Comparison of ENCODE assay signal across 8 cellular contexts in the genomic region with DNA sequence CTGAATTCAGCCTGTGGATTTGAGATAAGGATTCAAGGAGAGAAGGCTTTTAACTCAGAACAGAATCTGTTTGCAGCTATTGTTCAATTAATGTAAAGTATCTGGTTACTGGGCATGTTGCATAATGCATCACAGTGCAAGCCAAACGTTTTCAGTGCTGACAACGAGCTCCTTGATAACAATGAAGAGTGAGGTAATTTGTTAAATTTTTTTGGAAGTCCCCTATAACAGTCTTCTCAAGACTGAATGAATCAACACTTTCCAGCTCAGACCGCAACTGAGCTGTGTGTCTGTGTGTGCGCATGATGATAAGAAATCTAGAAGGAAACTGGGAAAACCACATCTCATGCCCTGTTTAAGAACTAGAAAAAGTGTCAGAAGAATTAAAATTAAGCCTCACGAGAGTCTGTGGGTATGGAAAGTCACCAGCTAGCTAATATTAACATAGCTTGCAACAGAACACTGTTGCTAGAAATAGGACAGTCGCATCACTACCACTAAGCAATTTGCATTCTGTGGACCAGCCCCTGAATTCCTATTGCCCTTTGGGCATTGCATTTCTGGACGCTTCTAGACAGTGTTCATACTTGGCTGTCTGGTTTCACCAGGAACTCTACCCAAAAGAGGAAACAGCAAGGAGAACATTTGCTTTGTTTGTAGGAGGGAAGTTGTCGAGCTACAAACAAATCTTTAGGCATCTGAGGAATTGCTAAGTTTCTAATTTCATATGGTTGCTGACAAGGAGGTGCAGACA. TPM values are rescaled to one million over a fixed set of nuclear protein-coding genes. Genes with fewer than 3 reads are reported as not detected.
A peak's percentile ranks its signal among the peaks of the same experiment; 100 is the strongest.
DNase-seq lines count a peak whose midpoint lies in the region; ATAC-seq lines count a peak whose summit lies in the region.

No MANE protein-coding gene starts in this region.

- H3K4me3 ChIP-seq in right cardiac atrium (ENCODE audit: low read length): peak overlapping the region; percentile 60

- H3K9me3 ChIP-seq in right cardiac atrium (ENCODE audit: control insufficient read depth, low read length): no peaks in the 10 kb centered on the region

- H3K36me3 Mint-ChIP-seq in activated T-helper 1 cell treated with anti-CD3 and anti-CD28 coated beads, Interleukin-12 subunit alpha, Interleukin-12 subunit beta, Interleukin-2, Interleukin-4 antibody, amounts not matched to agents 30 ng/mL and 10 ng/mL and 1 ng/mL, durations not matched to agents 14 hours and 24 hours and 36 hours (ENCODE audit: low read depth): peaks cover 2% of the 10 kb centered on the region

- peaks cover 26% of the 10 kb centered on the region for H3K27me3 Mint-ChIP-seq in activated T-helper 1 cell treated with anti-CD3 and anti-CD28 coated beads, Interleukin-12 subunit alpha, Interleukin-12 subunit beta, Interleukin-2, Interleukin-4 antibody, amounts not matched to agents 30 ng/mL and 10 ng/mL and 1 ng/mL, durations not matched to agents 14 hours and 24 hours and 36 hours (ENCODE audit: insufficient read depth)

- H3K4me1 ChIP-seq in right cardiac atrium (ENCODE audit: control insufficient read depth, insufficient read depth, low read length): peaks cover 6% of the 10 kb centered on the region

- WGBS in right cardiac atrium: 8% methylated on average over 8 of the region's 8 CpGs

- peak overlapping the region; percentile 1 for H3K4me3 Mint-ChIP-seq in activated T-helper 1 cell treated with anti-CD3 and anti-CD28 coated beads, Interleukin-12 subunit alpha, Interleukin-12 subunit beta, Interleukin-2, Interleukin-4 antibody, amounts not matched to agents 30 ng/mL and 10 ng/mL and 1 ng/mL, durations not matched to agents 14 hours and 24 hours and 36 hours

- H3K27me3 ChIP-seq in right cardiac atrium (ENCODE audit: control insufficient read depth, insufficient read depth): no peaks in the 10 kb centered on the region

- peak overlapping the region; percentile 34 for H3K27ac ChIP-seq in right cardiac atrium (ENCODE audit: low read length)

- no peak for DNase-seq in Right ventricle myocardium inferior (ENCODE audit: missing footprints)
- DNase-seq in cardiac septum (ENCODE audit: low spot score): no peak
- DNase-seq in NCI-H526 treated with DMSO at 0.1 percent for 48 hours (lab: John Stamatoyannopoulos, UW): peak; percentile 27
- DNase-seq in activated T-helper 1 cell treated with anti-CD3 and anti-CD28 coated beads, Interleukin-12 subunit alpha, Interleukin-12 subunit beta, Interleukin-2, Interleukin-4 antibody, amounts not matched to agents 30 ng/mL and 10 ng/mL and 1 ng/mL, durations not matched to agents 14 hours and 24 hours and 36 hours (ENCODE audit: low spot score): peak; percentile 61
- DNase-seq in right cardiac atrium: peak; percentile 31 to 54 (median 37)
- DNase-seq in stimulated activated CD4-positive, alpha-beta T cell treated with anti-CD3 and anti-CD28 coated beads, TNF-alpha, amount 100 ng/mL, for 24 hours (ENCODE audit: low read depth in 3 of 3): peak; percentile 35 to 50 (median 42)
- DNase-seq in HT-29 (ENCODE audit: low spot score): no peak

- peak; percentile 88 for ATAC-seq in Right ventricle myocardium inferior
- peak; percentile 68 for ATAC-seq in HG03095 (IDR thresholded peaks at IDR 0.05; ENCODE audit: unreplicated experiment)
- ATAC-seq in right cardiac atrium: peak; percentile 86 to 91

- intact Hi-C loops in Right ventricle myocardium inferior (cut with DNase I): no loop called here
- intact Hi-C loops in cardiac septum (cut with DNase I): no loop called here
- intact Hi-C loops in activated T-helper 1 cell treated with anti-CD3 and anti-CD28 coated beads, Interleukin-12 subunit alpha, Interleukin-12 subunit beta, Interleukin-2, Interleukin-4 antibody, amounts not matched to agents 30 ng/mL and 10 ng/mL and 1 ng/mL, durations not matched to agents 14 hours and 24 hours and 36 hours (cut with micrococcal nuclease): loop anchor here (1.0 kb wide), 4 partner anchors 43 to 531 kb away; partner anchors contain the start of genes ASTE1, NEK11, NUDT16 and PIK3R4
- intact Hi-C loops in right cardiac atrium (cut with DNase I): no loop called here

- H3K27ac Mint-ChIP-seq in activated T-helper 1 cell treated with anti-CD3 and anti-CD28 coated beads, Interleukin-12 subunit alpha, Interleukin-12 subunit beta, Interleukin-2, Interleukin-4 antibody, amounts not matched to agents 30 ng/mL and 10 ng/mL and 1 ng/mL, durations not matched to agents 14 hours and 24 hours and 36 hours: peak overlapping the region; percentile 71

- H3K9me3 Mint-ChIP-seq in activated T-helper 1 cell treated with anti-CD3 and anti-CD28 coated beads, Interleukin-12 subunit alpha, Interleukin-12 subunit beta, Interleukin-2, Interleukin-4 antibody, amounts not matched to agents 30 ng/mL and 10 ng/mL and 1 ng/mL, durations not matched to agents 14 hours and 24 hours and 36 hours: no peaks in the 10 kb centered on the region

- peaks cover 41% of the 10 kb centered on the region for H3K4me1 Mint-ChIP-seq in activated T-helper 1 cell treated with anti-CD3 and anti-CD28 coated beads, Interleukin-12 subunit alpha, Interleukin-12 subunit beta, Interleukin-2, Interleukin-4 antibody, amounts not matched to agents 30 ng/mL and 10 ng/mL and 1 ng/mL, durations not matched to agents 14 hours and 24 hours and 36 hours (ENCODE audit: low read depth)

RNA-seq across cellular contexts. Expression of gene ATP2C1, which starts 43.7 kb away (rescaled TPM):
- total RNA-seq in Right ventricle myocardium inferior (57.2 TPM), cardiac septum (60.1 TPM), right cardiac atrium (10 to 100 TPM; 55.7 to 59.8 (median 57.5) TPM)
- total RNA-seq in activated T-helper 1 cell treated with anti-CD3 and anti-CD28 coated beads, Interleukin-12 subunit alpha, Interleukin-12 subunit beta, Interleukin-2, Interleukin-4 antibody, amounts not matched to agents 30 ng/mL and 10 ng/mL and 1 ng/mL, durations not matched to agents 14 hours and 24 hours and 36 hours: 66.1 and 70.0 TPM in 2 replicates
- 33.3 TPM for polyA plus RNA-seq in right cardiac atrium
- 20.9 and 29.3 TPM in 2 replicates for total RNA-seq in HT-29 (2014; rRNA removed; shearing (Covaris generic))

Comparison
In these comparisons a context has a peak if more than half of its experiments do, and no peak if none do; other contexts are left out.
1. DNase-seq: peak in NCI-H526 treated with DMSO at 0.1 percent for 48 hours (single experiment), activated T-helper 1 cell treated with anti-CD3 and anti-CD28 coated beads, Interleukin-12 subunit alpha, Interleukin-12 subunit beta, Interleukin-2, Interleukin-4 antibody, amounts not matched to agents 30 ng/mL and 10 ng/mL and 1 ng/mL, durations not matched to agents 14 hours and 24 hours and 36 hours (single experiment), right cardiac atrium (3 of 3) and stimulated activated CD4-positive, alpha-beta T cell treated with anti-CD3 and anti-CD28 coated beads, TNF-alpha, amount 100 ng/mL, for 24 hours (3 of 3); none in Right ventricle myocardium inferior (single experiment), cardiac septum (single experiment) and HT-29 (single experiment).
2. Peak in every context shown above with its lines, with median percentiles within 50 percentile points of each other: ATAC-seq.